In genomic region chr11:69899957-69900821, GRCh38 we compare ENCODE assay signal across 15 cellular contexts.
DNase-seq lines count a peak whose midpoint lies in the region; ATAC-seq and TF ChIP-seq lines count a peak whose summit lies in the region.
"Had no signal": no experiment of that assay in that cellular context is flagged by ENCODE, and none has a peak within 500 bp of the region (broad histone marks: within the 10 kb centered on the region; RNA-seq: fewer than 3 reads in every experiment).

No MANE protein-coding gene starts in this region.

- CTCF ChIA-PET in HEK293 (lab: Yijun Ruan, JAX): interaction anchor here (0.6 to 2.3 kb wide), 3 partner anchors 10 to 132 kb away, joined by 4 to 18 read pairs (median 12); no protein-coding TSS in a partner anchor

- H3K27me3 Mint-ChIP-seq in activated T-helper 17 cell treated with anti-CD3 and anti-CD28 coated beads, Interleukin-2, amount 50 U/mL, for 72 hours: peaks cover 19% of the 10 kb centered on the region

- no peaks in the 10 kb centered on the region for H3K4me1 ChIP-seq in HEK293 (ENCODE audit: control insufficient read depth, insufficient read depth, low read length)
- no peaks in the 10 kb centered on the region for H3K4me1 ChIP-seq in iPS-15b (ENCODE audit: control insufficient read depth, insufficient read depth, low read length)

- H3K27ac ChIP-seq in HEK293 (ENCODE audit: extremely low read depth, low read depth, low read length) (no peak overlapping the region), WERI-Rb-1 (peak overlapping the region; percentile 54; the same call in 1 of the 2 replicates)

- POLR2A ChIA-PET in HEK293 (lab: Yijun Ruan, JAX): no interaction called here

- DNase-seq in WERI-Rb-1: peak; percentile 36
- peak; percentile 35 for DNase-seq in pulmonary artery endothelial cell (ENCODE audit: low read depth, low spot score)
- DNase-seq in cerebellar nuclear complex (lab: John Stamatoyannopoulos, UW): no peak
- DNase-seq in OCI-M2 (lab: John Stamatoyannopoulos, UW; ENCODE audit: unreplicated experiment): no peak
- DNase-seq in activated CD8-positive, alpha-beta memory T cell treated with anti-CD3 and anti-CD28 coated beads for 24 hours: no peak
- DNase-seq: CD4-positive, CD25-positive, alpha-beta regulatory T cell; HFFc6; NCI-H1436; NCI-H526 treated with DMSO at 0.1 percent for 48 hours; SHP77; small intestine had no signal

- no peaks in the 10 kb centered on the region for H3K36me3 ChIP-seq in HEK293 (ENCODE audit: control insufficient read depth in 2 of 2, insufficient read depth in 1 of 2, low read length in 2 of 2)
- no peaks in the 10 kb centered on the region for H3K36me3 ChIP-seq in WERI-Rb-1
- no peaks in the 10 kb centered on the region for H3K36me3 ChIP-seq in iPS-15b (ENCODE audit: control insufficient read depth, insufficient read depth, low read length)

- H3K27me3 ChIP-seq in WERI-Rb-1 (ENCODE audit: insufficient read depth, low read depth, severe bottlenecking) (no peaks in the 10 kb centered on the region), iPS-15b (ENCODE audit: control insufficient read depth, insufficient read depth, low read length) (no peaks in the 10 kb centered on the region)

- no peak for ATAC-seq in activated T-helper 17 cell treated with anti-CD3 and anti-CD28 coated beads, Interleukin-2, amount 50 U/mL, for 72 hours (replicated peaks)

- no peaks in the 10 kb centered on the region for H3K36me3 Mint-ChIP-seq in activated T-helper 17 cell treated with anti-CD3 and anti-CD28 coated beads, Interleukin-2, amount 50 U/mL, for 72 hours (ENCODE audit: low read depth)
- H3K36me3 Mint-ChIP-seq: activated naive CD4-positive, alpha-beta T cell treated with anti-CD3 and anti-CD28 coated beads, Interleukin-2, amount 50 U/mL, for 24 hours; CD4-positive, CD25-positive, alpha-beta regulatory T cell had no signal

- H3K9me3 Mint-ChIP-seq in activated T-helper 17 cell treated with anti-CD3 and anti-CD28 coated beads, Interleukin-2, amount 50 U/mL, for 72 hours: no peaks in the 10 kb centered on the region
- H3K9me3 Mint-ChIP-seq: activated naive CD4-positive, alpha-beta T cell treated with anti-CD3 and anti-CD28 coated beads, Interleukin-2, amount 50 U/mL, for 24 hours; CD4-positive, CD25-positive, alpha-beta regulatory T cell; HFFc6 had no signal

- peak overlapping the region; percentile 3 for H3K9ac ChIP-seq in iPS-15b (ENCODE audit: low read depth, low read length)

- TF ChIP-seq CTCF in HEK293 (tag by site-specific recombination; IDR thresholded peaks at IDR 0.05) (no peak), WERI-Rb-1 (IDR thresholded peaks at IDR 0.05; ENCODE audit: low read depth, low read length) (no peak)

- no peak overlapping the region for H3K27ac Mint-ChIP-seq in activated T-helper 17 cell treated with anti-CD3 and anti-CD28 coated beads, Interleukin-2, amount 50 U/mL, for 72 hours
- H3K27ac Mint-ChIP-seq: activated naive CD4-positive, alpha-beta T cell treated with anti-CD3 and anti-CD28 coated beads, Interleukin-2, amount 50 U/mL, for 24 hours; CD4-positive, CD25-positive, alpha-beta regulatory T cell; HFFc6 had no signal

- H3K4me1 Mint-ChIP-seq in activated T-helper 17 cell treated with anti-CD3 and anti-CD28 coated beads, Interleukin-2, amount 50 U/mL, for 72 hours: no peaks in the 10 kb centered on the region
- H3K4me1 Mint-ChIP-seq: activated naive CD4-positive, alpha-beta T cell treated with anti-CD3 and anti-CD28 coated beads, Interleukin-2, amount 50 U/mL, for 24 hours; CD4-positive, CD25-positive, alpha-beta regulatory T cell had no signal

- H3K9me3 ChIP-seq in HEK293 (ENCODE audit: control insufficient read depth, insufficient read depth, low read depth, low read length) (no peaks in the 10 kb centered on the region), WERI-Rb-1 (ENCODE audit: severe bottlenecking) (no peaks in the 10 kb centered on the region), iPS-15b (ENCODE audit: control insufficient read depth, insufficient read depth, low read length) (no peaks in the 10 kb centered on the region)

- H3K4me3 ChIP-seq in HEK293 (ENCODE audit: low read depth, low read length) (no peak overlapping the region), WERI-Rb-1 (ENCODE audit: low read depth, low read length) (no peak overlapping the region), iPS-15b (ENCODE audit: low read depth, low read length) (no peak overlapping the region)

- no peak overlapping the region for H3K4me3 Mint-ChIP-seq in activated T-helper 17 cell treated with anti-CD3 and anti-CD28 coated beads, Interleukin-2, amount 50 U/mL, for 72 hours
- H3K4me3 Mint-ChIP-seq: activated naive CD4-positive, alpha-beta T cell treated with anti-CD3 and anti-CD28 coated beads, Interleukin-2, amount 50 U/mL, for 24 hours; CD4-positive, CD25-positive, alpha-beta regulatory T cell; HFFc6 had no signal

TF ChIP-seq in HEK293, 187 proteins besides CTCF, POLR2A, EP300 and RAD21:
- TF ChIP-seq, protein P1, sequence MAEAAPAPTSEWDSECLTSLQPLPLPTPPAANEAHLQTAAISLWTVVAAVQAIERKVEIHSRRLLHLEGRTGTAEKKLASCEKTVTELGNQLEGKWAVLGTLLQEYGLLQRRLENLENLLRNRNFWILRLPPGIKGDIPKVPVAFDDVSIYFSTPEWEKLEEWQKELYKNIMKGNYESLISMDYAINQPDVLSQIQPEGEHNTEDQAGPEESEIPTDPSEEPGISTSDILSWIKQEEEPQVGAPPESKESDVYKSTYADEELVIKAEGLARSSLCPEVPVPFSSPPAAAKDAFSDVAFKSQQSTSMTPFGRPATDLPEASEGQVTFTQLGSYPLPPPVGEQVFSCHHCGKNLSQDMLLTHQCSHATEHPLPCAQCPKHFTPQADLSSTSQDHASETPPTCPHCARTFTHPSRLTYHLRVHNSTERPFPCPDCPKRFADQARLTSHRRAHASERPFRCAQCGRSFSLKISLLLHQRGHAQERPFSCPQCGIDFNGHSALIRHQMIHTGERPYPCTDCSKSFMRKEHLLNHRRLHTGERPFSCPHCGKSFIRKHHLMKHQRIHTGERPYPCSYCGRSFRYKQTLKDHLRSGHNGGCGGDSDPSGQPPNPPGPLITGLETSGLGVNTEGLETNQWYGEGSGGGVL (tag by site-specific recombination; IDR thresholded peaks at IDR 0.05): no peak
- TF ChIP-seq ZNF366 (tag by site-specific recombination; conservative IDR thresholded peaks at IDR 0.05) (0 out of 2 replicates have a peak, but pooled peaks have one; percentile 44), PRDM1 (tag by site-specific recombination; IDR thresholded peaks at IDR 0.05) (peak; percentile 94)

Comparison
In these comparisons a context has a peak if more than half of its experiments do, and no peak if none do; other contexts are left out.
1. DNase-seq: peak in WERI-Rb-1 (single experiment) and pulmonary artery endothelial cell (single experiment); none in cerebellar nuclear complex (0 of 2), OCI-M2 (single experiment) and activated CD8-positive, alpha-beta memory T cell treated with anti-CD3 and anti-CD28 coated beads for 24 hours (single experiment).